8 cellular contexts compared by ENCODE assay signal in genomic region chr2:166375736-166376487, GRCh38. TPM values are rescaled to one million over a fixed set of nuclear protein-coding genes. Genes with fewer than 3 reads are reported as not detected.
A peak's percentile ranks its signal among the peaks of the same experiment; 100 is the strongest.
DNase-seq lines count a peak whose midpoint lies in the region; ATAC-seq and TF ChIP-seq lines count a peak whose summit lies in the region.

TSS of gene SCN9A (minus strand) at chr2:166375944. CDS start at chr2:166311756, 64,188 bp downstream.

- DNase-seq in NCI-H2029 (lab: John Stamatoyannopoulos, UW): peak; percentile 47
- DNase-seq in NCI-H2029 treated with DMSO at 0.1 percent for 48 hours (lab: John Stamatoyannopoulos, UW): no peak
- peak; percentile 52 for DNase-seq in NCI-H2107 treated with DMSO at 0.1 percent for 48 hours (lab: John Stamatoyannopoulos, UW; ENCODE audit: unreplicated experiment)
- DNase-seq in activated CD4-positive, alpha-beta T cell treated with anti-CD3 and anti-CD28 coated beads, Interleukin-2, amount 10 ng/mL, durations not matched to agents 7 days and 5 days: peak; percentile 52
- peak; percentile 75 for DNase-seq in fibroblast of pulmonary artery (ENCODE audit: low read depth)
- DNase-seq in tibial nerve (ENCODE audit: low spot score in 2 of 2): peak in 1 of 2 donors; percentile 41

- ATAC-seq in HG02759 (IDR thresholded peaks at IDR 0.05; ENCODE audit: unreplicated experiment): peak; percentile 69

- no peaks in the 10 kb centered on the region for H3K27me3 ChIP-seq in muscle layer of colon (ENCODE audit: control insufficient read depth in 1 of 2, insufficient read depth in 2 of 2, low read length in 2 of 2)
- H3K27me3 ChIP-seq in tibial nerve: no peaks in the 10 kb centered on the region

- H3K27ac Mint-ChIP-seq in activated CD4-positive, alpha-beta T cell treated with anti-CD3 and anti-CD28 coated beads, Interleukin-2, amount 10 ng/mL, durations not matched to agents 7 days and 5 days: no peak within 1 kb of the TSS

- peaks cover 22% of the 10 kb centered on the region for H3K4me1 Mint-ChIP-seq in activated CD4-positive, alpha-beta T cell treated with anti-CD3 and anti-CD28 coated beads, Interleukin-2, amount 10 ng/mL, durations not matched to agents 7 days and 5 days

- H3K9me3 ChIP-seq in muscle layer of colon (ENCODE audit: low read length) (no peaks in the 10 kb centered on the region), tibial nerve (no peaks in the 10 kb centered on the region)

- peak in 1 of 2 donors; percentile 24 for TF ChIP-seq POLR2A in tibial nerve (IDR thresholded peaks at IDR 0.05)

- peak within 1 kb of the TSS; percentile 78 for H3K4me3 ChIP-seq in fibroblast of pulmonary artery (replicated peaks; ENCODE audit: low read depth, low read length)
- peak within 1 kb of the TSS; percentile 65 to 78 for H3K4me3 ChIP-seq in muscle layer of colon (ENCODE audit: low read depth in 1 of 2, low read length in 2 of 2)
- H3K4me3 ChIP-seq in tibial nerve: peak within 1 kb of the TSS; percentile 48 to 80 (median 62)

- H3K36me3 ChIP-seq in muscle layer of colon (ENCODE audit: insufficient read depth, low read length): no peaks in the 10 kb centered on the region
- no peaks in the 10 kb centered on the region for H3K36me3 ChIP-seq in tibial nerve

- TF ChIP-seq CTCF in fibroblast of pulmonary artery (IDR thresholded peaks at IDR 0.05; ENCODE audit: low read length, missing control alignments) (no peak), tibial nerve (IDR thresholded peaks at IDR 0.05) (peak in 1 of 5 experiments; percentile 8)

- WGBS in tibial nerve, 2 donors: 0 to 1% methylated on average over 30 to 39 of the region's 45 CpGs

- H3K9ac ChIP-seq in muscle layer of colon (ENCODE audit: low read length): peak within 1 kb of the TSS; percentile 34

- TF ChIP-seq EP300 in tibial nerve (IDR thresholded peaks at IDR 0.05): peak in 1 of 2 donors; percentile 55

- H3K4me1 ChIP-seq in muscle layer of colon (ENCODE audit: insufficient read depth, low read length) (peaks cover 9% of the 10 kb centered on the region), tibial nerve (peaks cover 0 to 13% (median 0%) of the 10 kb centered on the region in 4 donors)

- H3K4me3 Mint-ChIP-seq in activated CD4-positive, alpha-beta T cell treated with anti-CD3 and anti-CD28 coated beads, Interleukin-2, amount 10 ng/mL, durations not matched to agents 7 days and 5 days: peak within 1 kb of the TSS; percentile 72

- H3K36me3 Mint-ChIP-seq in activated CD4-positive, alpha-beta T cell treated with anti-CD3 and anti-CD28 coated beads, Interleukin-2, amount 10 ng/mL, durations not matched to agents 7 days and 5 days (ENCODE audit: low read depth): no peaks in the 10 kb centered on the region

- CTCF ChIA-PET in activated CD4-positive, alpha-beta T cell treated with anti-CD3 and anti-CD28 coated beads, Interleukin-2, amount 10 ng/mL, durations not matched to agents 7 days and 5 days (lab: Charles Lee): interaction anchor here (0.6 kb wide), 1 partner anchor 799 kb away, joined by 3 read pairs; no protein-coding TSS in a partner anchor

- H3K27ac ChIP-seq in muscle layer of colon (ENCODE audit: low read depth, low read length): peak within 1 kb of the TSS; percentile 76
- peak within 1 kb of the TSS; percentile 14 to 77 (median 64) for H3K27ac ChIP-seq in tibial nerve

- POLR2A ChIA-PET in activated CD4-positive, alpha-beta T cell treated with anti-CD3 and anti-CD28 coated beads, Interleukin-2, amount 10 ng/mL, durations not matched to agents 7 days and 5 days (lab: Charles Lee): no interaction called here

- H3K9me3 Mint-ChIP-seq in activated CD4-positive, alpha-beta T cell treated with anti-CD3 and anti-CD28 coated beads, Interleukin-2, amount 10 ng/mL, durations not matched to agents 7 days and 5 days: no peaks in the 10 kb centered on the region

- H3K27me3 Mint-ChIP-seq in activated CD4-positive, alpha-beta T cell treated with anti-CD3 and anti-CD28 coated beads, Interleukin-2, amount 10 ng/mL, durations not matched to agents 7 days and 5 days: peaks cover 45% of the 10 kb centered on the region

RNA-seq across cellular contexts. Expression of gene SCN9A, which starts in this region (rescaled TPM):
- under 1 TPM; 0.48 to 0.52 TPM for total RNA-seq in activated CD4-positive, alpha-beta T cell treated with anti-CD3 and anti-CD28 coated beads, Interleukin-2, amount 10 ng/mL, durations not matched to agents 7 days and 5 days
- 10 to 100 TPM in 3 of 4 donors, 1 to 10 TPM in 1; 8.2 to 36.1 (median 17.2) TPM for total RNA-seq in tibial nerve

Comparison
In these comparisons a context has a peak if more than half of its experiments do, and no peak if none do; other contexts are left out.
1. RNA of gene SCN9A (total RNA-seq): 8.2 to 36.1 TPM in tibial nerve; 0.48 to 0.52 TPM in activated CD4-positive, alpha-beta T cell treated with anti-CD3 and anti-CD28 coated beads, Interleukin-2, amount 10 ng/mL, durations not matched to agents 7 days and 5 days; every median in the first group is over 4 times any median in the second.
2. Peak in DNase-seq in activated CD4-positive, alpha-beta T cell treated with anti-CD3 and anti-CD28 coated beads, Interleukin-2, amount 10 ng/mL, durations not matched to agents 7 days and 5 days; RNA of the gene not detected or under 1 TPM.
3. Peak in every context shown above with its lines, with median percentiles within 50 percentile points of each other: H3K4me3 ChIP-seq.